ENCODE assay signal across 8 cellular contexts in genomic region chr12:2004113-2004929, GRCh38. TPM values are rescaled to one million over a fixed set of nuclear protein-coding genes. Genes with fewer than 3 reads are reported as not detected.
A peak's percentile ranks its signal among the peaks of the same experiment; 100 is the strongest.
DNase-seq lines count a peak whose midpoint lies in the region; ATAC-seq lines count a peak whose summit lies in the region.

DCP1B (minus strand) TSS chr12:2004457; CDS start chr12:2004431, 26 bp downstream.

- peaks cover 16% of the 10 kb centered on the region for H3K4me1 Mint-ChIP-seq in dendritic cell treated with granulocyte-macrophage colony-stimulating factor and Interleukin-4, amounts not matched to agents 40 ng/mL and 50 ng/mL, for 4 days (ENCODE audit: low read depth)

- H3K4me3 Mint-ChIP-seq in dendritic cell treated with granulocyte-macrophage colony-stimulating factor and Interleukin-4, amounts not matched to agents 40 ng/mL and 50 ng/mL, for 4 days = peak within 1 kb of the TSS; percentile 100

- H3K27ac Mint-ChIP-seq in dendritic cell treated with granulocyte-macrophage colony-stimulating factor and Interleukin-4, amounts not matched to agents 40 ng/mL and 50 ng/mL, for 4 days = peak within 1 kb of the TSS; percentile 98

- peak; percentile 95 for ATAC-seq in GM19328 (IDR thresholded peaks at IDR 0.05; ENCODE audit: unreplicated experiment)
- ATAC-seq in HG03521 (IDR thresholded peaks at IDR 0.05; ENCODE audit: unreplicated experiment) = peak; percentile 98
- peak; percentile 98 for ATAC-seq in left lobe of liver

- peaks cover 11% of the 10 kb centered on the region for H3K36me3 Mint-ChIP-seq in dendritic cell treated with granulocyte-macrophage colony-stimulating factor and Interleukin-4, amounts not matched to agents 40 ng/mL and 50 ng/mL, for 4 days (ENCODE audit: low read depth)

- intact Hi-C loops in dendritic cell treated with granulocyte-macrophage colony-stimulating factor and Interleukin-4, amounts not matched to agents 40 ng/mL and 50 ng/mL, for 4 days (cut with micrococcal nuclease) = no loop called here

- DNase-seq in C1 segment of cervical spinal cord (lab: John Stamatoyannopoulos, UW) (peak; percentile 73 to 97 (median 92)), NCI-H748 (lab: John Stamatoyannopoulos, UW; ENCODE audit: unreplicated experiment) (peak; percentile 95), left lobe of liver (ENCODE audit: low spot score) (peak; percentile 97)
- DNase-seq in activated CD4-positive, alpha-beta T cell treated with anti-CD3 and anti-CD28 coated beads, Interleukin-2, amount 50 U/mL, for 24 hours (ENCODE audit: low read depth in 1 of 2, low spot score in 1 of 2) = peak; percentile 80 to 91
- DNase-seq in stimulated activated CD4-positive, alpha-beta T cell treated with anti-CD3 and anti-CD28 coated beads, Interleukin-2, amount 100 ng/mL, for 4 hours (ENCODE audit: low read depth) = peak; percentile 91

- no peaks in the 10 kb centered on the region for H3K9me3 Mint-ChIP-seq in dendritic cell treated with granulocyte-macrophage colony-stimulating factor and Interleukin-4, amounts not matched to agents 40 ng/mL and 50 ng/mL, for 4 days

- H3K27me3 Mint-ChIP-seq in dendritic cell treated with granulocyte-macrophage colony-stimulating factor and Interleukin-4, amounts not matched to agents 40 ng/mL and 50 ng/mL, for 4 days = no peaks in the 10 kb centered on the region

RNA-seq across cellular contexts. Expression of gene DCP1B, which starts in this region (rescaled TPM):
- total RNA-seq in left lobe of liver = 3.9 TPM

Comparison
In these comparisons a context has a peak if more than half of its experiments do, and no peak if none do; other contexts are left out.
1. Peak in every context shown above with its lines: DNase-seq and ATAC-seq.